Comparison of ENCODE assay signal across 8 cellular contexts in the genomic region with DNA sequence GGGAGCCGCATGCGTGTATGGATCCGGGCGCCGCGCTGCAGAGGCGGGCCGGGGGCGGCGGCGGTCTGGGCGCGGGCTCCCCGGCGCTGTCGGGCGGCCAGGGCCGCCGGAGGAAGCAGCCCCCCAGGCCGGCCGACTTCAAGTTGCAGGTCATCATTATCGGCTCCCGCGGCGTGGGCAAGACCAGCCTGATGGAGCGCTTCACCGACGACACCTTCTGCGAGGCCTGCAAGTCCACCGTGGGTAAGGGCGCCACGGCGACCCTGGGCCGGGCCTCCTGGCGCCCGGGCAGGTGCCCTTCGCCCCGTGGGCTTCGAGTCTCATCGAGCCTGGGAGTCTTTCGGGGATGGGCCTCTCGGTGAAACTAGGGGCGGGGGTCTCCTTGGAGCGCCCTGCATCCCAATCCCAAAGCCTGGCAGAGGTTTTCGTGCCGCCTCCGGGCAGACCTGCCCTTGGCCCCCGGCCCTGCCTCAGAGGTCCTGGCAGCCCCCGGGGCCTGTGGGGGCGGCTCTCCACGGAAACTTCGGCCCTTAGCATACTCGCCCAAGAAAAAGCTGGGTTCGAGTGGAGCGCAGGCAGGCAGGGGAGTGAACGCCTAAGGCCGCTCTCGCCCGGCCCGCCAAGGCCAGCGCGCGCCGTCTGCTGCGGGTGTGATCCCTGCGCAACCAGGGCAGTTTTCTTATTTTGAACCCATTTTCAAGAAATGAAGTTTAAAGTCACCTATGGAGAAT. TPM values are rescaled to one million over a fixed set of nuclear protein-coding genes. Genes with fewer than 3 reads are reported as not detected.
A peak's percentile ranks its signal among the peaks of the same experiment; 100 is the strongest.
DNase-seq lines count a peak whose midpoint lies in the region; ATAC-seq and TF ChIP-seq lines count a peak whose summit lies in the region.

No MANE protein-coding gene starts in this region.

- H3K36me3 ChIP-seq in esophagus muscularis mucosa = no peaks in the 10 kb centered on the region
- peaks cover 4 to 26% of the 10 kb centered on the region in 2 donors for H3K36me3 ChIP-seq in neuronal stem cell (replicated peaks in 1 of 2; ENCODE audit: control insufficient read depth in 2 of 2, insufficient read depth in 2 of 2, low read length in 2 of 2)

- H3K4me1 ChIP-seq in esophagus muscularis mucosa (peaks cover 42 to 68% (median 63%) of the 10 kb centered on the region in 4 donors), neuronal stem cell (ENCODE audit: control insufficient read depth in 2 of 2, insufficient read depth in 1 of 2, low read depth in 1 of 2, low read length in 2 of 2) (peaks cover 7 to 9% of the 10 kb centered on the region in 2 donors)

- H3K23ac ChIP-seq in neuronal stem cell (ENCODE audit: low read depth, low read length, poor library complexity) = peak overlapping the region; percentile 36

- peak overlapping the region; percentile 88 for H3K4me2 ChIP-seq in neuronal stem cell (ENCODE audit: insufficient read depth, low read length, poor library complexity, severe bottlenecking)

- peak overlapping the region; percentile 87 for H3K4me3 Mint-ChIP-seq in activated CD4-positive, alpha-beta T cell treated with anti-CD3 and anti-CD28 coated beads, Interleukin-2, amount 10 ng/mL, durations not matched to agents 7 days and 5 days

- peak overlapping the region; percentile 65 for H3K14ac ChIP-seq in neuronal stem cell (ENCODE audit: low read length)

- POLR2A ChIA-PET in activated CD4-positive, alpha-beta T cell treated with anti-CD3 and anti-CD28 coated beads, Interleukin-2, amount 10 ng/mL, durations not matched to agents 7 days and 5 days (lab: Charles Lee) = no interaction called here

- H4K8ac ChIP-seq in neuronal stem cell (ENCODE audit: low read depth, low read length) = no peak overlapping the region

- DNase-seq in ACHN = peak; percentile 15
- peak; percentile 15 for DNase-seq in activated CD4-positive, alpha-beta T cell treated with anti-CD3 and anti-CD28 coated beads, Interleukin-2, amount 10 ng/mL, durations not matched to agents 7 days and 5 days
- no peak for DNase-seq in esophagus muscularis mucosa (ENCODE audit: extremely low spot score)
- no peak for DNase-seq in neuronal stem cell (ENCODE audit: low spot score)
- no peak for DNase-seq in NCI-H226
- DNase-seq in effector CD4-positive, alpha-beta T cell = no peak

- H3K27me3 Mint-ChIP-seq in activated CD4-positive, alpha-beta T cell treated with anti-CD3 and anti-CD28 coated beads, Interleukin-2, amount 10 ng/mL, durations not matched to agents 7 days and 5 days = peaks cover 1% of the 10 kb centered on the region

- H3K27ac Mint-ChIP-seq in activated CD4-positive, alpha-beta T cell treated with anti-CD3 and anti-CD28 coated beads, Interleukin-2, amount 10 ng/mL, durations not matched to agents 7 days and 5 days = peak overlapping the region; percentile 88

- in situ Hi-C loops in ACHN (cut with HindIII; ENCODE audit: low pct_ligation_motif_present, low pct_unique_long_range_greater_than_20kb, low sequenced_read_pairs) = no loop called here

- no peak for TF ChIP-seq EP300 in esophagus muscularis mucosa (IDR thresholded peaks at IDR 0.05)

- H3K36me3 Mint-ChIP-seq in activated CD4-positive, alpha-beta T cell treated with anti-CD3 and anti-CD28 coated beads, Interleukin-2, amount 10 ng/mL, durations not matched to agents 7 days and 5 days (ENCODE audit: low read depth) = peaks cover 17% of the 10 kb centered on the region

- intact Hi-C loops in esophagus muscularis mucosa (cut with DNase I) = no loop called here

- no peak overlapping the region for H3K4ac ChIP-seq in neuronal stem cell (ENCODE audit: low read length)

- ATAC-seq in GM19328 (IDR thresholded peaks at IDR 0.05; ENCODE audit: unreplicated experiment) = peak; percentile 5
- peak; percentile 3 for ATAC-seq in HG03457 (IDR thresholded peaks at IDR 0.05; ENCODE audit: unreplicated experiment)

- WGBS in esophagus muscularis mucosa = 1% methylated on average over 14 of the region's 66 CpGs
- no CpG with 5 or more reads among the region's 66 CpGs for WGBS in neuronal stem cell (ENCODE audit: extremely low coverage in 2 of 2, insufficient read length in 2 of 2, insufficient replicate concordance in 1 of 2), 2 donors

- H3K27me3 ChIP-seq in esophagus muscularis mucosa (no peaks in the 10 kb centered on the region), neuronal stem cell (ENCODE audit: control insufficient read depth in 3 of 3, insufficient read depth in 3 of 3, low read depth in 1 of 3, low read length in 3 of 3) (peaks cover 0 to 13% (median 0%) of the 10 kb centered on the region in 3 experiments)

- no peak overlapping the region for H2BK120ac ChIP-seq in neuronal stem cell (ENCODE audit: low read depth, low read length)

- H2BK15ac ChIP-seq in neuronal stem cell (ENCODE audit: low read length) = no peak overlapping the region

- H3K27ac ChIP-seq in esophagus muscularis mucosa (replicated peaks in 1 of 4) (peak overlapping the region; percentile 83 to 90 (median 87)), neuronal stem cell (replicated peaks; ENCODE audit: low read length) (no peak overlapping the region)

- CTCF ChIA-PET in activated CD4-positive, alpha-beta T cell treated with anti-CD3 and anti-CD28 coated beads, Interleukin-2, amount 10 ng/mL, durations not matched to agents 7 days and 5 days (lab: Charles Lee) = interaction anchor here (1.1 to 1.5 kb wide), 5 partner anchors 8 to 532 kb away, joined by 3 to 8 read pairs (median 4); no protein-coding TSS in a partner anchor

- peak overlapping the region; percentile 89 for H3K18ac ChIP-seq in neuronal stem cell (ENCODE audit: low read length)

- peak overlapping the region; percentile 22 for H2AK5ac ChIP-seq in neuronal stem cell (ENCODE audit: low read depth, low read length)

- H3K9me3 Mint-ChIP-seq in activated CD4-positive, alpha-beta T cell treated with anti-CD3 and anti-CD28 coated beads, Interleukin-2, amount 10 ng/mL, durations not matched to agents 7 days and 5 days = no peaks in the 10 kb centered on the region

- H3K79me1 ChIP-seq in neuronal stem cell (ENCODE audit: low read depth, low read length) = peaks cover 13% of the 10 kb centered on the region

- H3K9me3 ChIP-seq in esophagus muscularis mucosa = no peaks in the 10 kb centered on the region
- H3K9me3 ChIP-seq in neuronal stem cell (replicated peaks in 1 of 2; ENCODE audit: control insufficient read depth in 2 of 2, insufficient read depth in 1 of 2, low read depth in 1 of 2, low read length in 2 of 2) = no peaks in the 10 kb centered on the region

- TF ChIP-seq POLR2A in esophagus muscularis mucosa (IDR thresholded peaks at IDR 0.05; ENCODE audit: low read depth) = no peak

- H2BK12ac ChIP-seq in neuronal stem cell (ENCODE audit: low read length) = no peak overlapping the region

- peak overlapping the region; percentile 72 for H2AFZ ChIP-seq in neuronal stem cell (ENCODE audit: low read length)

- H4K91ac ChIP-seq in neuronal stem cell (ENCODE audit: low read depth, low read length, poor library complexity) = no peak overlapping the region

- peak overlapping the region; percentile 46 for H2BK5ac ChIP-seq in neuronal stem cell (ENCODE audit: low read length)

- peaks cover 49% of the 10 kb centered on the region for H3K4me1 Mint-ChIP-seq in activated CD4-positive, alpha-beta T cell treated with anti-CD3 and anti-CD28 coated beads, Interleukin-2, amount 10 ng/mL, durations not matched to agents 7 days and 5 days

- TF ChIP-seq CTCF in esophagus muscularis mucosa (IDR thresholded peaks at IDR 0.05) = no peak

- H3K4me3 ChIP-seq in esophagus muscularis mucosa = peak overlapping the region; percentile 84 to 90 (median 88)
- H3K4me3 ChIP-seq in neuronal stem cell (ENCODE audit: low read length in 2 of 2) = peak overlapping the region; percentile 93 to 99

- H3K9ac ChIP-seq in neuronal stem cell (ENCODE audit: low read depth, low read length, poor library complexity) = peak overlapping the region; percentile 96

RNA-seq across cellular contexts. Expression of a gene that starts 0.6 kb away (rescaled TPM):
- 10 to 100 TPM; 13.5 to 15.4 TPM for total RNA-seq in activated CD4-positive, alpha-beta T cell treated with anti-CD3 and anti-CD28 coated beads, Interleukin-2, amount 10 ng/mL, durations not matched to agents 7 days and 5 days
- 10 to 100 TPM; 61.0 to 76.3 (median 68.9) TPM for total RNA-seq in esophagus muscularis mucosa
- 28.5 TPM for polyA plus RNA-seq in neuronal stem cell (2013, experiment 1 of 2)
- 28.9 TPM for polyA plus RNA-seq in neuronal stem cell (2013, experiment 2 of 2)

Comparison
In these comparisons a context has a peak if more than half of its experiments do, and no peak if none do; other contexts are left out.
1. DNase-seq: peak in ACHN (single experiment) and activated CD4-positive, alpha-beta T cell treated with anti-CD3 and anti-CD28 coated beads, Interleukin-2, amount 10 ng/mL, durations not matched to agents 7 days and 5 days (single experiment); none in esophagus muscularis mucosa (single experiment), neuronal stem cell (single experiment), NCI-H226 (single experiment) and effector CD4-positive, alpha-beta T cell (single experiment).